In the genomic region with DNA sequence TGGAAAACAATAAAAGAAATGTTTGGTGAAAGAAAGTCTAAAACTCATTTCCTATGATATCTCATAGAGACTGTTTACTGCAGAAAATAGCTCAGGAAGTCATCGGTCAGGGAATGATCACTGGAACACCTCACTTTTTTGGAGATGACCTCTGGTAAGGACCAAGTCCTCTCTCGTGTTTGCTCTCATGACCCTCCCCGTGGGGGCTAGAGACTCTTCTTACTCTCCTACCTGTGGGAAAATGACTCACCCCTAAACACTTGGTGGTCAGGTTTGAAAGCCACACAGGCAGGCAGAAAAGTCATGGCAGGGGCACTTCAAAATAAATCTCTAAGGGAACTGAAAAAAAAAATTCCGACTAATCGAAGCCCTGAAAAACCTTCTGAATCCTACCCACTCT, we compare ENCODE assay signal across 11 cellular contexts. TPM values are rescaled to one million over a fixed set of nuclear protein-coding genes. Genes with fewer than 3 reads are reported as not detected.
DNase-seq lines count a peak whose midpoint lies in the region; ATAC-seq and TF ChIP-seq lines count a peak whose summit lies in the region.
"Had no signal": no experiment of that assay in that cellular context is flagged by ENCODE, and none has a peak within 500 bp of the region (broad histone marks: within the 10 kb centered on the region; RNA-seq: fewer than 3 reads in every experiment).

No MANE protein-coding gene starts in this region.

- peak; percentile 18 for DNase-seq in NCI-H2029 (lab: John Stamatoyannopoulos, UW)
- DNase-seq in NCI-H2029 treated with DMSO at 0.1 percent for 48 hours (lab: John Stamatoyannopoulos, UW), result no peak
- DNase-seq in astrocyte of the spinal cord (ENCODE audit: low read depth, low spot score), result peak; percentile 11
- no peak for DNase-seq in stimulated activated naive B cell treated with anti-CD40 and anti-IgM and Interleukin-4, amounts not matched to agents 10 μg/mL and 1 μg/mL and 100 μg/mL, for 72 hours
- no peak for DNase-seq in naive thymus-derived CD4-positive, alpha-beta T cell
- DNase-seq in T-helper 2 cell, result no peak
- DNase-seq in hypothalamus (lab: John Stamatoyannopoulos, UW), result no peak
- DNase-seq: activated CD4-positive, alpha-beta T cell treated with anti-CD3 and anti-CD28 coated beads for 1 hour; NCI-H1436 treated with DMSO at 0.1 percent for 48 hours had no signal

- H3K4me3 Mint-ChIP-seq in stimulated activated naive B cell treated with anti-CD40 and anti-IgM and Interleukin-4, amounts not matched to agents 10 μg/mL and 1 μg/mL and 100 μg/mL, for 72 hours, result no peak overlapping the region
- peak overlapping the region in 1 of 10 donors; percentile 7 for H3K4me3 Mint-ChIP-seq in naive thymus-derived CD4-positive, alpha-beta T cell

- peak; percentile 44 for ATAC-seq in HG02981 (IDR thresholded peaks at IDR 0.05; ENCODE audit: unreplicated experiment)
- ATAC-seq in stimulated activated naive B cell treated with anti-CD40 and anti-IgM and Interleukin-4, amounts not matched to agents 10 μg/mL and 1 μg/mL and 100 μg/mL, for 72 hours (replicated peaks), result peak; percentile 48 to 50
- ATAC-seq in naive thymus-derived CD4-positive, alpha-beta T cell, result no peak

- no peaks in the 10 kb centered on the region for H3K36me3 Mint-ChIP-seq in stimulated activated naive B cell treated with anti-CD40 and anti-IgM and Interleukin-4, amounts not matched to agents 10 μg/mL and 1 μg/mL and 100 μg/mL, for 72 hours
- no peaks in the 10 kb centered on the region for H3K36me3 Mint-ChIP-seq in naive thymus-derived CD4-positive, alpha-beta T cell

- H3K27ac Mint-ChIP-seq in stimulated activated naive B cell treated with anti-CD40 and anti-IgM and Interleukin-4, amounts not matched to agents 10 μg/mL and 1 μg/mL and 100 μg/mL, for 72 hours, result no peak overlapping the region
- H3K27ac Mint-ChIP-seq in naive thymus-derived CD4-positive, alpha-beta T cell, result no peak overlapping the region

- no peak overlapping the region for H3K27ac ChIP-seq in naive thymus-derived CD4-positive, alpha-beta T cell (ENCODE audit: low read depth, low read length)

- CTCF ChIA-PET in naive thymus-derived CD4-positive, alpha-beta T cell (lab: Charles Lee), result no interaction called here

- H3K36me3 ChIP-seq in naive thymus-derived CD4-positive, alpha-beta T cell (ENCODE audit: control insufficient read depth in 2 of 3, insufficient read depth in 3 of 3, low read length in 3 of 3), result no peaks in the 10 kb centered on the region

- no peaks in the 10 kb centered on the region for H3K9me3 Mint-ChIP-seq in stimulated activated naive B cell treated with anti-CD40 and anti-IgM and Interleukin-4, amounts not matched to agents 10 μg/mL and 1 μg/mL and 100 μg/mL, for 72 hours
- peaks cover 0 to 1% (median 0%) of the 10 kb centered on the region in 11 donors for H3K9me3 Mint-ChIP-seq in naive thymus-derived CD4-positive, alpha-beta T cell

- no peaks in the 10 kb centered on the region for H3K9me3 ChIP-seq in naive thymus-derived CD4-positive, alpha-beta T cell (ENCODE audit: control insufficient read depth in 2 of 3, low read length in 3 of 3)

- in situ Hi-C loops in astrocyte of the spinal cord (cut with HindIII; ENCODE audit: low sequenced_read_pairs), result no loop called here

- H3K4me3 ChIP-seq in astrocyte of the spinal cord (ENCODE audit: low read depth, low read length), result no peak overlapping the region
- no peak overlapping the region for H3K4me3 ChIP-seq in naive thymus-derived CD4-positive, alpha-beta T cell (ENCODE audit: low read length)

- no peak for TF ChIP-seq CTCF in astrocyte of the spinal cord (IDR thresholded peaks at IDR 0.05; ENCODE audit: low read depth, low read length)

- peaks cover 14 to 25% of the 10 kb centered on the region in 2 donors for H3K4me1 Mint-ChIP-seq in stimulated activated naive B cell treated with anti-CD40 and anti-IgM and Interleukin-4, amounts not matched to agents 10 μg/mL and 1 μg/mL and 100 μg/mL, for 72 hours
- H3K4me1 Mint-ChIP-seq in naive thymus-derived CD4-positive, alpha-beta T cell, result peaks cover 0 to 8% (median 3%) of the 10 kb centered on the region in 7 donors

- intact Hi-C loops in naive thymus-derived CD4-positive, alpha-beta T cell (cut with micrococcal nuclease), result loop anchor here (1.0 to 10.0 kb wide), 4 partner anchors 51 to 301 kb away; a partner anchor contains a TSS

- H3K27me3 ChIP-seq in naive thymus-derived CD4-positive, alpha-beta T cell (ENCODE audit: control insufficient read depth in 2 of 2, insufficient read depth in 2 of 2, low read length in 2 of 2), result no peaks in the 10 kb centered on the region

- POLR2A ChIA-PET in naive thymus-derived CD4-positive, alpha-beta T cell (lab: Charles Lee), result no interaction called here

- H3K4me1 ChIP-seq in naive thymus-derived CD4-positive, alpha-beta T cell (ENCODE audit: control insufficient read depth in 2 of 2, insufficient read depth in 2 of 2, low read length in 2 of 2), result peaks cover 0 to 4% of the 10 kb centered on the region in 2 donors

- peaks cover 15 to 19% of the 10 kb centered on the region in 2 donors for H3K27me3 Mint-ChIP-seq in stimulated activated naive B cell treated with anti-CD40 and anti-IgM and Interleukin-4, amounts not matched to agents 10 μg/mL and 1 μg/mL and 100 μg/mL, for 72 hours
- H3K27me3 Mint-ChIP-seq in naive thymus-derived CD4-positive, alpha-beta T cell, result peaks cover 0 to 4% (median 0%) of the 10 kb centered on the region in 5 donors

RNA-seq across cellular contexts. Expression of a gene that starts 48.2 kb away (rescaled TPM):
- total RNA-seq in naive thymus-derived CD4-positive, alpha-beta T cell, result not detected
- polyA plus RNA-seq in naive thymus-derived CD4-positive, alpha-beta T cell, result not detected
- polyA plus RNA-seq: esophagus had no signal

RNA-seq across cellular contexts. Expression of a gene that starts 51.4 kb away (rescaled TPM):
- total RNA-seq in naive thymus-derived CD4-positive, alpha-beta T cell, result 10 to 100 TPM in 2 of 5 experiments, 1 to 10 TPM in 3; 2.4 to 14.9 (median 8.5) TPM
- under 1 TPM; 0.04 to 0.20 TPM for polyA plus RNA-seq in naive thymus-derived CD4-positive, alpha-beta T cell

Comparison
In these comparisons a context has a peak if more than half of its experiments do, and no peak if none do; other contexts are left out.
1. DNase-seq: peak in NCI-H2029 (single experiment) and astrocyte of the spinal cord (single experiment); none in NCI-H2029 treated with DMSO at 0.1 percent for 48 hours (single experiment), stimulated activated naive B cell treated with anti-CD40 and anti-IgM and Interleukin-4, amounts not matched to agents 10 μg/mL and 1 μg/mL and 100 μg/mL, for 72 hours (single experiment), naive thymus-derived CD4-positive, alpha-beta T cell (0 of 9), T-helper 2 cell (0 of 5) and hypothalamus (0 of 51).